Comparison of ENCODE assay signal across 21 cellular contexts in the genomic region with DNA sequence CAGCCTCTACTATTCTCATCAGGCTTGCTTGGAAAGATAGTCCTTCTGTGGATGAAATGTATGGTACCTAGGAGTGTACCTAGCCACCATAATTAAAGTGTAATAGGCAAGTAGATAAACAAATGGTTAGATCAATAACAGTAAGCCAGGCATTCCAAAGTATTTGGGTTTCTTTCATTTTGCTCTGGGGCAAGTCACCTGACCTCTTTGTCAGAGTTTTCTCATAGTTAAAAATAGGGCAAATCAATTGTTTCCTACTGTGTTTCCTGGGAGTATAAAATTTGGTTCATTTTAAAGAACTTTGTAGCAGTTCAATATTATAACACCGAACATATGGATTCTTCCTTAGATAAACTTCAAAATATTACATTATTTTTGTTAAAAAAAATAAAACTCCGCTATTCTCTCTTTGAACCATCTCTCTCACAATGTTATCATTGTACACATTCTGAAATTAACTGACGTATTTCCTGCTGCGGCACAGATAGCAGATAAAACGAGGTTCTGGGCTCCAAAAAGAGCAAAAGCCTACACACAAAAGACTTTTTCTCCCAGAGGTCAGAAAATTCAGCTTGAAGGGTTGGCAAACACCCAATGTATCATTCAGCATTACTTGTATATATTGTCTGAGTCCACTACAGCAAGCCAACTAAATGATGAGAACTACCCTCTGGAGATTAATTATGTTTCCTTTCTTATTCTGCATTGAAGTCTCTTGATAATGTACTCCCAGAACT.
"Had no signal": no experiment of that assay in that cellular context is flagged by ENCODE, and none has a peak within 500 bp of the region (broad histone marks: within the 10 kb centered on the region; RNA-seq: fewer than 3 reads in every experiment).

No MANE protein-coding gene starts in this region.

- H3K27ac ChIP-seq: adrenal gland, esophagus squamous epithelium, upper lobe of right lung had no signal

- H3K27me3 ChIP-seq: adrenal gland, esophagus squamous epithelium, upper lobe of right lung had no signal

- FAIRE-seq: astrocyte, bronchial epithelial cell, islet of Langerhans had no signal

- DNase-seq: activated CD4-positive, alpha-beta T cell treated with anti-CD3 and anti-CD28 coated beads for 36 hours; activated CD4-positive, alpha-beta T cell treated with anti-CD3 and anti-CD28 coated beads, Interleukin-2, amount 50 U/mL, for 48 hours; activated gamma-delta T cell treated with Interleukin-2 at 50 U/mL for 16 hours; adrenal gland; effector CD8-positive, alpha-beta T cell; esophagus squamous epithelium; foreskin fibroblast; hippocampal formation; left colon; posterior cingulate gyrus; retina; stimulated activated naive B cell treated with anti-CD40 and anti-IgM and Interleukin-4, amounts not matched to agents 10 μg/mL and 1 μg/mL and 100 μg/mL, for 72 hours; T1000; upper lobe of right lung had no signal

- ATAC-seq: activated CD4-positive, alpha-beta T cell treated with anti-CD3 and anti-CD28 coated beads for 36 hours; activated naive CD4-positive, alpha-beta T cell treated with anti-CD3 and anti-CD28 coated beads, Interleukin-2, amount 50 U/mL, for 72 hours; left colon; natural killer cell treated with Interleukin-12 subunit alpha and Interleukin-12 subunit beta and Interleukin-15 and Interleukin-18, amount 100 ng/mL, for 72 hours; stimulated activated naive B cell treated with anti-CD40 and anti-IgM and Interleukin-4, amounts not matched to agents 10 μg/mL and 1 μg/mL and 100 μg/mL, for 72 hours; upper lobe of right lung; WTC11 had no signal

- H3K9me3 ChIP-seq: adrenal gland, esophagus squamous epithelium, upper lobe of right lung had no signal

- H3K36me3 ChIP-seq: adrenal gland, esophagus squamous epithelium, upper lobe of right lung had no signal

- H3K4me1 ChIP-seq: adrenal gland, esophagus squamous epithelium, upper lobe of right lung had no signal

- H3K4me3 ChIP-seq: adrenal gland, esophagus squamous epithelium, lung, upper lobe of right lung had no signal
